ENCODE assay signal across 8 cellular contexts in the genomic region with DNA sequence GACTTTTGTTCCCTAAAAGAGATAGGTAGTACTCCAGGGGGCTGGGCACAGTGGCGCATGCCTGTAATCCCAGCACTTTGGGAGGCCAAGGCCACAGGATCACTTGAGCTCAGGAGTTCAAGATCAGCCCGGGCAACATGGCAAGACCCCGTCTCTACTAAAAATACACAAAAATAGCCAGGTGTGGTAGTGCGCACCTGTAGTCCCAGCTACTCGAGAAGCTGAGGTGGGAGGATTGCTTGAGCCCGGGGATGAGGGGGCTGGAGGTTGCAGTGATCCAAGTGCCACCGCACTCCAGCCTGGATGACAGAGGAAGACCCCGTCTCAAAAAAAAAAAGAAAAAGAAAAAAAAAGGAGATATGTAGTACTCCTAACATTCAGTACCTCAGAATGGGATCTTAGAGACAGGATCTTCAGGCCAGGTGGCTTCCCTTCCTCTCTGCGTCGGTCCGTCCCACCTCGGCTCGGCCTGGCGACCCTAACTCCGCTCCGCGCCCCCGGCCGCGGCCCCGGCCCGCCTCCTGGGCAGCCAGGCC.
A peak's percentile ranks its signal among the peaks of the same experiment; 100 is the strongest.
DNase-seq lines count a peak whose midpoint lies in the region; ATAC-seq, FAIRE-seq and TF ChIP-seq lines count a peak whose summit lies in the region.

No MANE protein-coding gene starts in this region.

- peaks cover 9% of the 10 kb centered on the region for H3K36me3 Mint-ChIP-seq in activated naive CD4-positive, alpha-beta T cell treated with anti-CD3 and anti-CD28 coated beads, Interleukin-2, amount 10 ng/mL, durations not matched to agents 7 days and 5 days

- H3K4me1 ChIP-seq in kidney (ENCODE audit: control insufficient read depth in 1 of 2, insufficient read depth in 1 of 2, low read depth in 1 of 2, low read length in 2 of 2) (peaks cover 0 to 3% of the 10 kb centered on the region in 2 donors), testis (peaks cover 15% of the 10 kb centered on the region)

- CTCF ChIA-PET in activated naive CD4-positive, alpha-beta T cell treated with anti-CD3 and anti-CD28 coated beads, Interleukin-2, amount 10 ng/mL, durations not matched to agents 7 days and 5 days (lab: Charles Lee) = no interaction called here

- ATAC-seq in HG03159 (IDR thresholded peaks at IDR 0.05; ENCODE audit: unreplicated experiment) (peak; percentile 27), GM21619 (IDR thresholded peaks at IDR 0.05; ENCODE audit: unreplicated experiment) (no peak)

- DNase-seq in DMS53 (lab: John Stamatoyannopoulos, UW) (peak; percentile 54), DMS53 treated with DMSO at 0.1 percent for 48 hours (lab: John Stamatoyannopoulos, UW; ENCODE audit: unreplicated experiment) (no peak), kidney (no peak), testis (no peak), NCI-H345 (lab: John Stamatoyannopoulos, UW) (no peak)
- DNase-seq in activated naive CD4-positive, alpha-beta T cell treated with anti-CD3 and anti-CD28 coated beads, Interleukin-2, amount 10 ng/mL, durations not matched to agents 7 days and 5 days = no peak

- TF ChIP-seq CTCF in kidney (IDR thresholded peaks at IDR 0.05; ENCODE audit: borderline replicate concordance, extremely low read depth, insufficient read depth) (no peak), testis (IDR thresholded peaks at IDR 0.05) (no peak)

- peak overlapping the region; percentile 100 for H3K4me3 Mint-ChIP-seq in activated naive CD4-positive, alpha-beta T cell treated with anti-CD3 and anti-CD28 coated beads, Interleukin-2, amount 10 ng/mL, durations not matched to agents 7 days and 5 days

- H3K27ac ChIP-seq in kidney (ENCODE audit: low read depth in 2 of 2, low read length in 2 of 2) = no peak overlapping the region
- peak overlapping the region; percentile 76 to 80 for H3K27ac ChIP-seq in testis

- H3K4me3 ChIP-seq in kidney (ENCODE audit: low read length in 2 of 2) (peak overlapping the region; percentile 75 to 79), testis (peak overlapping the region; percentile 94 to 99)

- peaks cover 4% of the 10 kb centered on the region for H3K27me3 Mint-ChIP-seq in activated naive CD4-positive, alpha-beta T cell treated with anti-CD3 and anti-CD28 coated beads, Interleukin-2, amount 10 ng/mL, durations not matched to agents 7 days and 5 days

- H3K9ac ChIP-seq in kidney (ENCODE audit: low read length in 2 of 2) = peak overlapping the region; percentile 61 to 77

- no peaks in the 10 kb centered on the region for H3K36me3 ChIP-seq in kidney (ENCODE audit: control insufficient read depth in 1 of 2, insufficient read depth in 2 of 2, low read length in 2 of 2)
- no peaks in the 10 kb centered on the region for H3K36me3 ChIP-seq in testis (ENCODE audit: low read depth, missing control alignments)

- intact Hi-C loops in kidney (cut with DNase I) = no loop called here
- intact Hi-C loops in testis (cut with DNase I; ENCODE audit: low total_unique reads) = no loop called here

- peaks cover 24% of the 10 kb centered on the region for H3K4me1 Mint-ChIP-seq in activated naive CD4-positive, alpha-beta T cell treated with anti-CD3 and anti-CD28 coated beads, Interleukin-2, amount 10 ng/mL, durations not matched to agents 7 days and 5 days

- peak overlapping the region; percentile 83 for H3K27ac Mint-ChIP-seq in activated naive CD4-positive, alpha-beta T cell treated with anti-CD3 and anti-CD28 coated beads, Interleukin-2, amount 10 ng/mL, durations not matched to agents 7 days and 5 days

- no peaks in the 10 kb centered on the region for H3K27me3 ChIP-seq in testis

- H3K9me3 Mint-ChIP-seq in activated naive CD4-positive, alpha-beta T cell treated with anti-CD3 and anti-CD28 coated beads, Interleukin-2, amount 10 ng/mL, durations not matched to agents 7 days and 5 days = no peaks in the 10 kb centered on the region

- no peaks in the 10 kb centered on the region for H3K9me3 ChIP-seq in kidney (ENCODE audit: control insufficient read depth in 1 of 2, low read length in 2 of 2)
- H3K9me3 ChIP-seq in testis = no peaks in the 10 kb centered on the region

- WGBS in testis, 2 donors = 2% methylated on average over 21 to 22 of the region's 22 CpGs

- no peak for FAIRE-seq in kidney (lab: Jason Lieb, UNC)

- no peak for TF ChIP-seq POLR2A in testis (IDR thresholded peaks at IDR 0.05)

Comparison
In these comparisons a context has a peak if more than half of its experiments do, and no peak if none do; other contexts are left out.
1. H3K27ac ChIP-seq: peak in testis (2 of 2); none in kidney (0 of 2).